8 cellular contexts compared by ENCODE assay signal in genomic region chr22:22508274-22509176, GRCh38. TPM values are rescaled to one million over a fixed set of nuclear protein-coding genes. Genes with fewer than 3 reads are reported as not detected.
DNase-seq lines count a peak whose midpoint lies in the region; ATAC-seq, FAIRE-seq and TF ChIP-seq lines count a peak whose summit lies in the region.

TSS of gene ZNF280B (minus strand) at chr22:22508742. CDS start at chr22:22489398, 19,344 bp downstream.

- H3K4me3 ChIP-seq in cardiac fibroblast (replicated peaks in 1 of 2; ENCODE audit: low read depth in 2 of 2, low read length in 2 of 2) (peak within 1 kb of the TSS; percentile 80 to 83), kidney (ENCODE audit: low read length in 2 of 2) (peak within 1 kb of the TSS; percentile 48 to 57)

- no peaks in the 10 kb centered on the region for H3K4me1 ChIP-seq in kidney (ENCODE audit: control insufficient read depth in 1 of 2, insufficient read depth in 1 of 2, low read depth in 1 of 2, low read length in 2 of 2)

- H3K9me3 ChIP-seq in kidney (ENCODE audit: control insufficient read depth in 1 of 2, low read length in 2 of 2) = peaks cover 0 to 4% of the 10 kb centered on the region in 2 donors

- no peak within 1 kb of the TSS for H3K9ac ChIP-seq in kidney (ENCODE audit: low read length in 2 of 2)

- FAIRE-seq in kidney (lab: Jason Lieb, UNC) = no peak

- H3K27ac ChIP-seq in VCaP (peak within 1 kb of the TSS; percentile 60), kidney (ENCODE audit: low read depth in 2 of 2, low read length in 2 of 2) (no peak within 1 kb of the TSS)

- no peaks in the 10 kb centered on the region for H3K36me3 ChIP-seq in kidney (ENCODE audit: control insufficient read depth in 1 of 2, insufficient read depth in 2 of 2, low read length in 2 of 2)

- peak; percentile 81 for DNase-seq in NCI-H146 (lab: John Stamatoyannopoulos, UW)
- peak; percentile 83 to 85 for DNase-seq in cardiac fibroblast (ENCODE audit: low read depth in 2 of 2)
- peak; percentile 81 for DNase-seq in kidney
- peak; percentile 72 to 80 for DNase-seq in stimulated activated CD4-positive, alpha-beta T cell treated with anti-CD3 and anti-CD28 coated beads, Interleukin-15, amount 100 ng/mL, for 48 hours (ENCODE audit: low read depth in 2 of 2)
- no peak for DNase-seq in omental fat pad (ENCODE audit: low spot score)

- TF ChIP-seq CTCF in GM12874 (IDR thresholded peaks at IDR 0.05; ENCODE audit: insufficient read depth, low read depth, low read length) (peak; percentile 90), VCaP (conservative IDR thresholded peaks at IDR 0.05) (peak; percentile 86), cardiac fibroblast (IDR thresholded peaks at IDR 0.05; ENCODE audit: low read depth, low read length) (peak; percentile 75), kidney (IDR thresholded peaks at IDR 0.05; ENCODE audit: borderline replicate concordance, extremely low read depth, insufficient read depth) (peak; percentile 44), omental fat pad (IDR thresholded peaks at IDR 0.05) (no peak)

- intact Hi-C loops in kidney (cut with DNase I) = no loop called here

- ATAC-seq in HG02642 (IDR thresholded peaks at IDR 0.05; ENCODE audit: poor library complexity, unreplicated experiment) (peak; percentile 97), omental fat pad (ENCODE audit: low FRiP score) (no peak)

RNA-seq across cellular contexts. Expression of gene ZNF280B, which starts in this region (rescaled TPM):
- total RNA-seq in kidney (1.0 TPM), omental fat pad (under 1 TPM; 0.09 to 0.32 (median 0.22) TPM)
- 0.26 TPM for polyA plus RNA-seq in kidney (ENCODE audit: insufficient read depth, low read depth, low replicate concordance)

Comparison
In these comparisons a context has a peak if more than half of its experiments do, and no peak if none do; other contexts are left out.
1. CTCF ChIP-seq: peak in GM12874 (single experiment), VCaP (single experiment), cardiac fibroblast (single experiment) and kidney (single experiment); none in omental fat pad (0 of 3).